Comparison of ENCODE assay signal across 10 cellular contexts in the genomic region with DNA sequence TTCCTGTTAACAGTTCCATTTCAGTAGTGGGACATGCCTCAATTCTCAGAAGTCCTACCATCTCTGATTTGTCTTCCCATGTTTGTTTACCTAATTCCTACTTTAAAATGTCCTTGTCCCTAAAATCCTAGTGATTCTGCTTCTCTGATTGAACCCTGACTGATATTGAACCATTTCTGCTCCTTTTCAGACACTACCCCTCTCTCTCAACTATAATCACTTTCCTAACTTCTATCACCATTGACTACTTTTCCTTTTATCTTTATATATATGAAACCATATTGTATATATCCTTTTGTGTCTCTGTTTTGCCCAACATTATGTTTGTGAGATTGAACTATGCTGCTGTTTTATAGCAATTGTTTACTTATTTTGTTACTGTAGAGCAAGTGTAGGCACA.
"Had no signal": no experiment of that assay in that cellular context is flagged by ENCODE, and none has a peak within 500 bp of the region (broad histone marks: within the 10 kb centered on the region; RNA-seq: fewer than 3 reads in every experiment).

No MANE protein-coding gene starts in this region.

- H3K4me3 ChIP-seq: GM23248, GM23338, HAP-1 had no signal

- H3K4me2 ChIP-seq: GM23338 had no signal

- FAIRE-seq: H1 had no signal

- H3K9me3 ChIP-seq: HAP-1 had no signal

- DNase-seq: GM23248, GOT3, H7, H9, HCEC 1CT, HFFc6 had no signal

- H3K9ac ChIP-seq: GM23248 had no signal

- H3K27ac ChIP-seq: GM23248 had no signal

- ATAC-seq: GM23338, HCT116 had no signal

- H3K36me3 ChIP-seq: HAP-1 had no signal
